24 cellular contexts compared by ENCODE assay signal in genomic region chr2:147366281-147366680, GRCh38.
"Had no signal": no experiment of that assay in that cellular context is flagged by ENCODE, and none has a peak within 500 bp of the region (broad histone marks: within the 10 kb centered on the region; RNA-seq: fewer than 3 reads in every experiment).

No MANE protein-coding gene starts in this region.

- H3K4me1 Mint-ChIP-seq: stimulated activated memory B cell treated with anti-CD40 and anti-IgM and Interleukin-4, amounts not matched to agents 10 μg/mL and 1 μg/mL and 100 μg/mL, for 72 hours had no signal

- ATAC-seq: naive thymus-derived CD8-positive, alpha-beta T cell; right lobe of liver; stimulated activated memory B cell treated with anti-CD40 and anti-IgM and Interleukin-4, amounts not matched to agents 10 μg/mL and 1 μg/mL and 100 μg/mL, for 72 hours; stimulated activated naive CD8-positive, alpha-beta T cell treated with anti-CD3 and anti-CD28 coated beads, Interleukin-15, Interleukin-2, amounts not matched to agents 100 U/mL and 50 U/mL, for 24 hours had no signal

- H3K9me3 ChIP-seq: neutrophil, psoas muscle, right lobe of liver, stomach, testis, thyroid gland, transverse colon, upper lobe of left lung, vagina had no signal

- H3K4me3 ChIP-seq: hepatocyte, left ventricle myocardium inferior, lung, psoas muscle, right lobe of liver, smooth muscle cell, stomach, testis, thyroid gland, transverse colon, upper lobe of left lung, vagina had no signal

- H3K4me1 ChIP-seq: parathyroid adenoma, right lobe of liver, testis, thyroid gland, upper lobe of left lung, vagina had no signal

- H3K27ac ChIP-seq: hepatocyte, left ventricle myocardium inferior, neutrophil, parathyroid adenoma, psoas muscle, right lobe of liver, stomach, testis, thyroid gland, transverse colon, upper lobe of left lung, vagina had no signal

- H3K79me2 ChIP-seq: hepatocyte, parathyroid adenoma had no signal

- H3K9ac ChIP-seq: parathyroid adenoma had no signal

- H3K36me3 Mint-ChIP-seq: memory B cell; stimulated activated memory B cell treated with anti-CD40 and anti-IgM and Interleukin-4, amounts not matched to agents 10 μg/mL and 1 μg/mL and 100 μg/mL, for 72 hours had no signal

- H2AFZ ChIP-seq: hepatocyte, parathyroid adenoma had no signal

- H3K4me3 Mint-ChIP-seq: memory B cell; naive thymus-derived CD8-positive, alpha-beta T cell; nephron progenitor cell; stimulated activated memory B cell treated with anti-CD40 and anti-IgM and Interleukin-4, amounts not matched to agents 10 μg/mL and 1 μg/mL and 100 μg/mL, for 72 hours had no signal

- H3K9me3 Mint-ChIP-seq: memory B cell; stimulated activated memory B cell treated with anti-CD40 and anti-IgM and Interleukin-4, amounts not matched to agents 10 μg/mL and 1 μg/mL and 100 μg/mL, for 72 hours had no signal

- H3K27ac Mint-ChIP-seq: memory B cell; naive thymus-derived CD8-positive, alpha-beta T cell; nephron progenitor cell; stimulated activated memory B cell treated with anti-CD40 and anti-IgM and Interleukin-4, amounts not matched to agents 10 μg/mL and 1 μg/mL and 100 μg/mL, for 72 hours had no signal

- H3K27me3 ChIP-seq: hepatocyte, neutrophil, right lobe of liver, stomach, testis, thyroid gland, transverse colon, upper lobe of left lung, vagina had no signal

- H3K36me3 ChIP-seq: left ventricle myocardium inferior, neutrophil, right lobe of liver, stomach, thyroid gland, transverse colon, upper lobe of left lung, vagina had no signal

- DNase-seq: islet precursor cell; left ventricle myocardium inferior; naive thymus-derived CD8-positive, alpha-beta T cell; nephron progenitor cell; psoas muscle; right lobe of liver; stimulated activated CD4-positive, alpha-beta T cell treated with anti-CD3 and anti-CD28 coated beads, Interleukin-1b, Interleukin-23, amount 100 ng/mL, for 48 hours; stimulated activated CD4-positive, alpha-beta T cell treated with anti-CD3 and anti-CD28 coated beads, Interleukin-2, amount 100 ng/mL, for 48 hours; stimulated activated CD4-positive, alpha-beta T cell treated with anti-CD3 and anti-CD28 coated beads, Interleukin-4, amount 100 ng/mL, for 4 hours; stimulated activated CD8-positive, alpha-beta memory T cell treated with anti-CD3 and anti-CD28 coated beads, Interleukin-4, amount 100 ng/mL, for 48 hours; stimulated activated naive CD8-positive, alpha-beta T cell treated with anti-CD3 and anti-CD28 coated beads, Interleukin-15, Interleukin-2, amounts not matched to agents 100 U/mL and 50 U/mL, for 24 hours; stomach; testis; thyroid gland; transverse colon; upper lobe of left lung had no signal

- H3K4me2 ChIP-seq: hepatocyte, smooth muscle cell had no signal

- H3K27me3 Mint-ChIP-seq: memory B cell; stimulated activated memory B cell treated with anti-CD40 and anti-IgM and Interleukin-4, amounts not matched to agents 10 μg/mL and 1 μg/mL and 100 μg/mL, for 72 hours had no signal
